22 cellular contexts compared by ENCODE assay signal in genomic region chr12:98639526-98639925, GRCh38.
"Had no signal": no experiment of that assay in that cellular context is flagged by ENCODE, and none has a peak within 500 bp of the region (broad histone marks: within the 10 kb centered on the region; RNA-seq: fewer than 3 reads in every experiment).

No MANE protein-coding gene starts in this region.

- ATAC-seq: naive thymus-derived CD8-positive, alpha-beta T cell; psoas muscle; right lobe of liver; stimulated activated memory B cell treated with anti-CD40 and anti-IgM and Interleukin-4, amounts not matched to agents 10 μg/mL and 1 μg/mL and 100 μg/mL, for 72 hours; stimulated activated naive CD8-positive, alpha-beta T cell treated with anti-CD3 and anti-CD28 coated beads, Interleukin-15, amount 100 ng/mL, for 72 hours had no signal

- H2AFZ ChIP-seq: parathyroid adenoma had no signal

- H3K27ac ChIP-seq: left ventricle myocardium inferior, parathyroid adenoma, psoas muscle, right atrium auricular region, right lobe of liver, tibial nerve, uterus had no signal

- H3K4me1 ChIP-seq: parathyroid adenoma, psoas muscle, right lobe of liver, uterus had no signal

- H3K9me3 ChIP-seq: left ventricle myocardium inferior, psoas muscle, right atrium auricular region, right lobe of liver, tibial nerve, uterus had no signal

- H3K4me2 ChIP-seq: smooth muscle cell had no signal

- H3K9ac ChIP-seq: parathyroid adenoma had no signal

- H3K27me3 ChIP-seq: right atrium auricular region, right lobe of liver, tibial nerve, uterus had no signal

- H3K4me3 ChIP-seq: left ventricle myocardium inferior, lung, psoas muscle, right atrium auricular region, right lobe of liver, smooth muscle cell, tibial nerve, uterus had no signal

- DNase-seq: hypothalamus; immature natural killer cell; islet precursor cell; left ventricle myocardium inferior; naive thymus-derived CD8-positive, alpha-beta T cell; occipital lobe; psoas muscle; right lobe of liver; stimulated activated CD4-positive, alpha-beta T cell treated with anti-CD3 and anti-CD28 coated beads, Interleukin-1b, Interleukin-23, amount 100 ng/mL, for 48 hours; stimulated activated CD4-positive, alpha-beta T cell treated with anti-CD3 and anti-CD28 coated beads, Interleukin-2, amount 100 ng/mL, for 48 hours; stimulated activated CD4-positive, alpha-beta T cell treated with anti-CD3 and anti-CD28 coated beads, Interleukin-4, amount 100 ng/mL, for 4 hours; stimulated activated CD8-positive, alpha-beta memory T cell treated with anti-CD3 and anti-CD28 coated beads, Interleukin-4, amount 100 ng/mL, for 48 hours; stimulated activated naive CD4-positive, alpha-beta T cell treated with Interleukin-2 at 50 U/mL for 16 hours; stimulated activated naive CD8-positive, alpha-beta T cell treated with anti-CD3 and anti-CD28 coated beads, Interleukin-15, amount 100 ng/mL, for 72 hours; substantia nigra; uterus had no signal

- H3K36me3 ChIP-seq: left ventricle myocardium inferior, right atrium auricular region, right lobe of liver, tibial nerve, uterus had no signal
